ENCODE assay signal across 1 cellular context in the genomic region with DNA sequence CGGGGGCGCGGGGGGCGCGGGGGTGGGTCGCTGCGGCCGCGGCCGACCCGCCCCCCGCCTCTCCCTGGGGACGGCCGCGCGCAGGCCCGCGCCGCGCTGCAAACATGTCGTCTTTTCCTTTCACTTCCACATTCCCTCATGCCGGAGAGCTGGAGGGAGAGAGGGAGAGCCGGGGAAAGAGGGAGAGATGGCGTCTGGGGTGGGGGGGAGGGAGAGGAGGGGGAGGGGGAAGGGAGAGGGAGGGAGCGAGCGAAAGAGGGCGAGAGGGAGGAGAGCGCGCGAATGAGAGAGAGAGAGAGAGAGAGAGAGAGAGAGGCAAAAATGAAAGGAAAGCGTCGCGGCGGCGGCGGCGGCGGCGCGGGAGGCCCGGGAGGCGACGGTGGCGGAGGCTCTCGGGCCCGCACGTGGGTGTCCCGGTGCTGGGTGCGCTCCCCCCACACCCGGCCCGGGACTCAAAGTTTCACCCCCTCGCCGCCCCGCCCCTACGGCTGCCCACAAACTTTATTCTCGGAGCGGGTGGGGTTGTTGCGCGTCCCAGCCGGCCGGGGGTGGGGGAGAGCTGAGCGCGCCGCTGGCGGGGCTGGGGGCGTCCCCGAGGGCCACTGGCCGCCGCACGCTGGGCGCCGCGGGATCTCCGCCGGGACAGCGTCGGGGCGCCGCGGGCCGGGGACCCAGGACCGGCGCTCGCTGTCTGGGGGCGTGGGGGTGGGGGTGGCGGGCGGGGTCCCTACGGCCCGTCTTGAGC.
TF ChIP-seq lines count a peak whose summit lies in the region.

No MANE protein-coding gene starts in this region.

TF ChIP-seq in HepG2, 621 proteins besides CTCF, POLR2A, EP300 and RAD21 (continued from another document and continues in another):
- TF ChIP-seq SNRNP70 (IDR thresholded peaks at IDR 0.05; ENCODE audit: low read depth, low read length) (no peak), ZBTB2 (CRISPR knock-in tag; IDR thresholded peaks at IDR 0.05; ENCODE audit: low read depth) (0 out of 2 replicates have a peak, but pooled peaks have one; percentile 31), ZNF546 (CRISPR knock-in tag; conservative IDR thresholded peaks at IDR 0.05) (no peak), ARNTL (CRISPR knock-in tag; IDR thresholded peaks at IDR 0.05) (no peak), MBD4 (IDR thresholded peaks at IDR 0.05; ENCODE audit: borderline replicate concordance, low read length) (no peak), TOE1 (CRISPR knock-in tag; IDR thresholded peaks at IDR 0.05) (no peak), PAXIP1 (CRISPR knock-in tag; conservative IDR thresholded peaks at IDR 0.05) (no peak), ZKSCAN8 (CRISPR knock-in tag; IDR thresholded peaks at IDR 0.05; ENCODE audit: borderline replicate concordance) (no peak), SRSF4 (IDR thresholded peaks at IDR 0.05; ENCODE audit: low read depth, low read length, poor library complexity, severe bottlenecking) (no peak), ZNF230 (CRISPR knock-in tag; IDR thresholded peaks at IDR 0.05) (no peak), CERS6 (CRISPR knock-in tag; IDR thresholded peaks at IDR 0.05) (no peak), THAP9 (CRISPR knock-in tag; IDR thresholded peaks at IDR 0.05; ENCODE audit: borderline replicate concordance) (no peak), HNF4A (CRISPR knock-in tag; IDR thresholded peaks at IDR 0.05) (no peak), ATF7-NPFF (CRISPR knock-in tag; IDR thresholded peaks at IDR 0.05; ENCODE audit: low read depth) (no peak), MAFF (IDR thresholded peaks at IDR 0.05; ENCODE audit: low read depth, low read length) (no peak), HNRNPK (IDR thresholded peaks at IDR 0.05; ENCODE audit: low read depth, low read length, poor library complexity, severe bottlenecking) (peak; percentile 96), ZNF577 (CRISPR knock-in tag; IDR thresholded peaks at IDR 0.05; ENCODE audit: borderline replicate concordance, low read depth) (no peak), SMAD3 (CRISPR knock-in tag; IDR thresholded peaks at IDR 0.05) (no peak), SALL2 (CRISPR knock-in tag; IDR thresholded peaks at IDR 0.05) (no peak), SP4 (CRISPR knock-in tag; IDR thresholded peaks at IDR 0.05) (no peak), ZNF563 (CRISPR knock-in tag; IDR thresholded peaks at IDR 0.05) (no peak), ZNF253 (CRISPR knock-in tag; IDR thresholded peaks at IDR 0.05; ENCODE audit: borderline replicate concordance) (no peak), TOPORS (CRISPR knock-in tag; IDR thresholded peaks at IDR 0.05) (no peak; the same call in 1 of the 2 replicates), HNRNPLL (IDR thresholded peaks at IDR 0.05; ENCODE audit: low read depth, low read length, poor library complexity, severe bottlenecking) (peak; percentile 44), RXRB (CRISPR knock-in tag; IDR thresholded peaks at IDR 0.05; ENCODE audit: borderline replicate concordance) (no peak), SOX5 (CRISPR knock-in tag; IDR thresholded peaks at IDR 0.05; ENCODE audit: borderline replicate concordance) (no peak), ZNF292 (CRISPR knock-in tag; IDR thresholded peaks at IDR 0.05; ENCODE audit: borderline replicate concordance, low read depth) (no peak), SMAD9 (CRISPR knock-in tag; IDR thresholded peaks at IDR 0.05) (no peak), SIX1 (CRISPR knock-in tag; IDR thresholded peaks at IDR 0.05; ENCODE audit: borderline replicate concordance) (no peak), POLR2AphosphoS2 (IDR thresholded peaks at IDR 0.05; ENCODE audit: low read depth, low read length) (no peak), MAZ (IDR thresholded peaks at IDR 0.05; ENCODE audit: borderline replicate concordance, low read depth, low read length) (0 out of 2 replicates have a peak, but pooled peaks have one; percentile 10), MAZ (CRISPR knock-in tag; IDR thresholded peaks at IDR 0.05; ENCODE audit: low read depth) (no peak), TFAP4 (IDR thresholded peaks at IDR 0.05; ENCODE audit: borderline replicate concordance, low read depth) (no peak), KDM2A (CRISPR knock-in tag; IDR thresholded peaks at IDR 0.05; ENCODE audit: borderline replicate concordance, low read depth) (peak; percentile 7; the same call in 1 of the 2 replicates), AHR (CRISPR knock-in tag; IDR thresholded peaks at IDR 0.05) (no peak)
- TF ChIP-seq, protein P1, sequence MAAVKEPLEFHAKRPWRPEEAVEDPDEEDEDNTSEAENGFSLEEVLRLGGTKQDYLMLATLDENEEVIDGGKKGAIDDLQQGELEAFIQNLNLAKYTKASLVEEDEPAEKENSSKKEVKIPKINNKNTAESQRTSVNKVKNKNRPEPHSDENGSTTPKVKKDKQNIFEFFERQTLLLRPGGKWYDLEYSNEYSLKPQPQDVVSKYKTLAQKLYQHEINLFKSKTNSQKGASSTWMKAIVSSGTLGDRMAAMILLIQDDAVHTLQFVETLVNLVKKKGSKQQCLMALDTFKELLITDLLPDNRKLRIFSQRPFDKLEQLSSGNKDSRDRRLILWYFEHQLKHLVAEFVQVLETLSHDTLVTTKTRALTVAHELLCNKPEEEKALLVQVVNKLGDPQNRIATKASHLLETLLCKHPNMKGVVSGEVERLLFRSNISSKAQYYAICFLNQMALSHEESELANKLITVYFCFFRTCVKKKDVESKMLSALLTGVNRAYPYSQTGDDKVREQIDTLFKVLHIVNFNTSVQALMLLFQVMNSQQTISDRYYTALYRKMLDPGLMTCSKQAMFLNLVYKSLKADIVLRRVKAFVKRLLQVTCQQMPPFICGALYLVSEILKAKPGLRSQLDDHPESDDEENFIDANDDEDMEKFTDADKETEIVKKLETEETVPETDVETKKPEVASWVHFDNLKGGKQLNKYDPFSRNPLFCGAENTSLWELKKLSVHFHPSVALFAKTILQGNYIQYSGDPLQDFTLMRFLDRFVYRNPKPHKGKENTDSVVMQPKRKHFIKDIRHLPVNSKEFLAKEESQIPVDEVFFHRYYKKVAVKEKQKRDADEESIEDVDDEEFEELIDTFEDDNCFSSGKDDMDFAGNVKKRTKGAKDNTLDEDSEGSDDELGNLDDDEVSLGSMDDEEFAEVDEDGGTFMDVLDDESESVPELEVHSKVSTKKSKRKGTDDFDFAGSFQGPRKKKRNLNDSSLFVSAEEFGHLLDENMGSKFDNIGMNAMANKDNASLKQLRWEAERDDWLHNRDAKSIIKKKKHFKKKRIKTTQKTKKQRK (IDR thresholded peaks at IDR 0.05; ENCODE audit: low read length), result no peak
- TF ChIP-seq, protein P2, sequence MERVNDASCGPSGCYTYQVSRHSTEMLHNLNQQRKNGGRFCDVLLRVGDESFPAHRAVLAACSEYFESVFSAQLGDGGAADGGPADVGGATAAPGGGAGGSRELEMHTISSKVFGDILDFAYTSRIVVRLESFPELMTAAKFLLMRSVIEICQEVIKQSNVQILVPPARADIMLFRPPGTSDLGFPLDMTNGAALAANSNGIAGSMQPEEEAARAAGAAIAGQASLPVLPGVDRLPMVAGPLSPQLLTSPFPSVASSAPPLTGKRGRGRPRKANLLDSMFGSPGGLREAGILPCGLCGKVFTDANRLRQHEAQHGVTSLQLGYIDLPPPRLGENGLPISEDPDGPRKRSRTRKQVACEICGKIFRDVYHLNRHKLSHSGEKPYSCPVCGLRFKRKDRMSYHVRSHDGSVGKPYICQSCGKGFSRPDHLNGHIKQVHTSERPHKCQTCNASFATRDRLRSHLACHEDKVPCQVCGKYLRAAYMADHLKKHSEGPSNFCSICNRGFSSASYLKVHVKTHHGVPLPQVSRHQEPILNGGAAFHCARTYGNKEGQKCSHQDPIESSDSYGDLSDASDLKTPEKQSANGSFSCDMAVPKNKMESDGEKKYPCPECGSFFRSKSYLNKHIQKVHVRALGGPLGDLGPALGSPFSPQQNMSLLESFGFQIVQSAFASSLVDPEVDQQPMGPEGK (CRISPR knock-in tag; IDR thresholded peaks at IDR 0.05), result peak; percentile 66
- TF ChIP-seq, protein P3, sequence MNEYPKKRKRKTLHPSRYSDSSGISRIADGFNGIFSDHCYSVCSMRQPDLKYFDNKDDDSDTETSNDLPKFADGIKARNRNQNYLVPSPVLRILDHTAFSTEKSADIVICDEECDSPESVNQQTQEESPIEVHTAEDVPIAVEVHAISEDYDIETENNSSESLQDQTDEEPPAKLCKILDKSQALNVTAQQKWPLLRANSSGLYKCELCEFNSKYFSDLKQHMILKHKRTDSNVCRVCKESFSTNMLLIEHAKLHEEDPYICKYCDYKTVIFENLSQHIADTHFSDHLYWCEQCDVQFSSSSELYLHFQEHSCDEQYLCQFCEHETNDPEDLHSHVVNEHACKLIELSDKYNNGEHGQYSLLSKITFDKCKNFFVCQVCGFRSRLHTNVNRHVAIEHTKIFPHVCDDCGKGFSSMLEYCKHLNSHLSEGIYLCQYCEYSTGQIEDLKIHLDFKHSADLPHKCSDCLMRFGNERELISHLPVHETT (CRISPR knock-in tag; conservative IDR thresholded peaks at IDR 0.05), result 0 out of 2 replicates have a peak, but pooled peaks have one; percentile 29
- TF ChIP-seq, protein P4, sequence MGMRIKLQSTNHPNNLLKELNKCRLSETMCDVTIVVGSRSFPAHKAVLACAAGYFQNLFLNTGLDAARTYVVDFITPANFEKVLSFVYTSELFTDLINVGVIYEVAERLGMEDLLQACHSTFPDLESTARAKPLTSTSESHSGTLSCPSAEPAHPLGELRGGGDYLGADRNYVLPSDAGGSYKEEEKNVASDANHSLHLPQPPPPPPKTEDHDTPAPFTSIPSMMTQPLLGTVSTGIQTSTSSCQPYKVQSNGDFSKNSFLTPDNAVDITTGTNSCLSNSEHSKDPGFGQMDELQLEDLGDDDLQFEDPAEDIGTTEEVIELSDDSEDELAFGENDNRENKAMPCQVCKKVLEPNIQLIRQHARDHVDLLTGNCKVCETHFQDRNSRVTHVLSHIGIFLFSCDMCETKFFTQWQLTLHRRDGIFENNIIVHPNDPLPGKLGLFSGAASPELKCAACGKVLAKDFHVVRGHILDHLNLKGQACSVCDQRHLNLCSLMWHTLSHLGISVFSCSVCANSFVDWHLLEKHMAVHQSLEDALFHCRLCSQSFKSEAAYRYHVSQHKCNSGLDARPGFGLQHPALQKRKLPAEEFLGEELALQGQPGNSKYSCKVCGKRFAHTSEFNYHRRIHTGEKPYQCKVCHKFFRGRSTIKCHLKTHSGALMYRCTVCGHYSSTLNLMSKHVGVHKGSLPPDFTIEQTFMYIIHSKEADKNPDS (CRISPR knock-in tag; IDR thresholded peaks at IDR 0.05), result no peak
